ENCODE assay signal across 2 cellular contexts in the genomic region with DNA sequence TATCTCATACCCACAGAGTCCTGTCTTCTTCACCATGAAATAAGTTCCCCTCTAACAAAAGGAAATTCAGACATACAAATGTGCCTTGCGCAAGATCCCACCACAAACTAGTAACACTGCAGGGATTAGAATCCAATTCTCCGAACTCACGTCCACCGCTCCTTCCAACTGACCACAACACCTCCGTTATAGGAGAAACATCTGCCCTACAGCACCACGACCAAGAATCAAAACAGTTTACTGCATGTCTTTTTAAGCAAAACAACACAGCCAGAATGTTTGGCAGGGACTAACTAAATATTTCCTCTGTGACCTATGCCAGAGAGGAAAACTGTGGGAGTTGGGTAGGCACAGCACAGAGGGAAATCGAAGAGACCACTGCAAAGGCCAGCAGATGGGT.
TF ChIP-seq lines count a peak whose summit lies in the region.

No MANE protein-coding gene starts in this region.

TF ChIP-seq in SK-N-SH, 30 proteins besides CTCF, POLR2A, EP300 and RAD21:
- TF ChIP-seq, protein P1, sequence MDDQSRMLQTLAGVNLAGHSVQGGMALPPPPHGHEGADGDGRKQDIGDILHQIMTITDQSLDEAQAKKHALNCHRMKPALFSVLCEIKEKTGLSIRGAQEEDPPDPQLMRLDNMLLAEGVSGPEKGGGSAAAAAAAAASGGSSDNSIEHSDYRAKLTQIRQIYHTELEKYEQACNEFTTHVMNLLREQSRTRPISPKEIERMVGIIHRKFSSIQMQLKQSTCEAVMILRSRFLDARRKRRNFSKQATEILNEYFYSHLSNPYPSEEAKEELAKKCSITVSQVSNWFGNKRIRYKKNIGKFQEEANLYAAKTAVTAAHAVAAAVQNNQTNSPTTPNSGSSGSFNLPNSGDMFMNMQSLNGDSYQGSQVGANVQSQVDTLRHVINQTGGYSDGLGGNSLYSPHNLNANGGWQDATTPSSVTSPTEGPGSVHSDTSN (IDR thresholded peaks at IDR 0.05): no peak
- TF ChIP-seq SIN3A (IDR thresholded peaks at IDR 0.05; ENCODE audit: borderline replicate concordance, low read depth, low read length) (no peak), YY1 (IDR thresholded peaks at IDR 0.05; ENCODE audit: low read depth) (no peak), REST (IDR thresholded peaks at IDR 0.05; ENCODE audit: low read depth, low read length) (no peak), RCOR1 (IDR thresholded peaks at IDR 0.05; ENCODE audit: low read length) (no peak), TCF12 (IDR thresholded peaks at IDR 0.05) (no peak), MEF2A (IDR thresholded peaks at IDR 0.05; ENCODE audit: borderline replicate concordance, low read depth) (no peak), CHD2 (IDR thresholded peaks at IDR 0.05; ENCODE audit: low read length, partially characterized antibody) (no peak), FOXJ3 (CRISPR knock-in tag; IDR thresholded peaks at IDR 0.05) (no peak), TAF1 (IDR thresholded peaks at IDR 0.05; ENCODE audit: borderline replicate concordance, low read depth, low read length) (no peak), EZH2phosphoT487 (IDR thresholded peaks at IDR 0.05; ENCODE audit: borderline replicate concordance, low read depth) (no peak)

TF ChIP-seq in SK-N-SH treated with all-trans-retinoic acid at 6 μM for 48 hours, 23 proteins besides CTCF, POLR2A, EP300 and RAD21 (continued from another document):
- TF ChIP-seq, protein P2, sequence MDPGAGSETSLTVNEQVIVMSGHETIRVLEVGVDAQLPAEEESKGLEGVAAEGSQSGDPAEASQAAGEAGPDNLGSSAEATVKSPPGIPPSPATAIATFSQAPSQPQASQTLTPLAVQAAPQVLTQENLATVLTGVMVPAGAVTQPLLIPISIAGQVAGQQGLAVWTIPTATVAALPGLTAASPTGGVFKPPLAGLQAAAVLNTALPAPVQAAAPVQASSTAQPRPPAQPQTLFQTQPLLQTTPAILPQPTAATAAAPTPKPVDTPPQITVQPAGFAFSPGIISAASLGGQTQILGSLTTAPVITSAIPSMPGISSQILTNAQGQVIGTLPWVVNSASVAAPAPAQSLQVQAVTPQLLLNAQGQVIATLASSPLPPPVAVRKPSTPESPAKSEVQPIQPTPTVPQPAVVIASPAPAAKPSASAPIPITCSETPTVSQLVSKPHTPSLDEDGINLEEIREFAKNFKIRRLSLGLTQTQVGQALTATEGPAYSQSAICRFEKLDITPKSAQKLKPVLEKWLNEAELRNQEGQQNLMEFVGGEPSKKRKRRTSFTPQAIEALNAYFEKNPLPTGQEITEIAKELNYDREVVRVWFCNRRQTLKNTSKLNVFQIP (CRISPR knock-in tag; IDR thresholded peaks at IDR 0.05; ENCODE audit: borderline replicate concordance, low read depth): no peak
